In the genomic region with DNA sequence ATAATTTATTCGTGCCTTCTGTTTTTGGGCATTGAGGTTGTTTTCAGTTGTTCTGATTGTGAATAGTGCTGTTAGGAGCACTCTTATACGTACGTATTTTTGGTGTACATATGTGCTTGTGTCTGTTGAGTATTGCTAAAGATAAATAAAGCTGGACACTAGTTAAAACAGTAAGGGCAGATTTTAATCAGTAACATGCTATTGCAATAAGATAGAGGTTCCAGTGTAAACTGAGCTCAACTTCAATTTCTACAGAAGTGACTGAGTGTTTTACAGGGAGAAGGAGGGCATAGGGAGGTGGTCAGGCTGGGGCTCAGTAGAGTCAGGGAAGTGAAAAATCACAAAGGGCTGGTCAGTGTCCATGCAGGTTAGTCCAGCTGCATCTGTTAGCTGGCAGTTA, we compare ENCODE assay signal across 25 cellular contexts.
"Had no signal": no experiment of that assay in that cellular context is flagged by ENCODE, and none has a peak within 500 bp of the region (broad histone marks: within the 10 kb centered on the region; RNA-seq: fewer than 3 reads in every experiment).

No MANE protein-coding gene starts in this region.

- DNase-seq: hypothalamus; immature natural killer cell; kidney; left colon; left ventricle myocardium inferior; mesendoderm; naive B cell; natural killer cell; nucleus accumbens; pancreas; posterior cingulate gyrus; retina; right cardiac atrium; sigmoid colon; small intestine; spleen; stimulated activated CD4-positive, alpha-beta T cell treated with anti-CD3 and anti-CD28 coated beads, Interleukin-4, amount 100 ng/mL, for 24 hours; stimulated activated naive CD4-positive, alpha-beta T cell; tibial artery; upper lobe of right lung had no signal

- H3K27me3 ChIP-seq: pancreas, sigmoid colon, spleen, suprapubic skin, tibial artery, upper lobe of right lung had no signal

- H3K27ac ChIP-seq: left ventricle myocardium inferior, pancreas, prostate gland, sigmoid colon, spleen, suprapubic skin, thoracic aorta, tibial artery, upper lobe of right lung had no signal

- ATAC-seq: left colon; natural killer cell; pancreas; right cardiac atrium; stimulated activated effector memory CD8-positive, alpha-beta T cell treated with anti-CD3 and anti-CD28 coated beads, Interleukin-12 subunit alpha, Interleukin-12 subunit beta, amount 100 ng/mL, for 72 hours; upper lobe of right lung had no signal

- H3K4me1 ChIP-seq: left ventricle myocardium inferior, pancreas, prostate gland, spleen, suprapubic skin, upper lobe of right lung had no signal

- H3K4me3 ChIP-seq: left ventricle myocardium inferior, lung, pancreas, prostate gland, sigmoid colon, spleen, suprapubic skin, thoracic aorta, tibial artery, upper lobe of right lung had no signal

- H3K36me3 ChIP-seq: left ventricle myocardium inferior, pancreas, prostate gland, sigmoid colon, spleen, tibial artery, upper lobe of right lung had no signal

- H3K9me3 ChIP-seq: pancreas, prostate gland, sigmoid colon had no signal
